In genomic region chr2:206257345-206257744, GRCh38 we compare ENCODE assay signal across 29 cellular contexts.
"Had no signal": no experiment of that assay in that cellular context is flagged by ENCODE, and none has a peak within 500 bp of the region (broad histone marks: within the 10 kb centered on the region; RNA-seq: fewer than 3 reads in every experiment).

No MANE protein-coding gene starts in this region.

- H3K9me3 ChIP-seq: adrenal gland, MG63, Peyer's patch, SJCRH30 had no signal

- H3K27me3 ChIP-seq: MG63, SJCRH30 had no signal

- ATAC-seq: activated CD8-positive, alpha-beta T cell treated with anti-CD3 and anti-CD28 coated beads, Interleukin-2, amount 10 ng/mL, durations not matched to agents 7 days and 5 days; SK-N-SH treated with all-trans-retinoic acid at 6 μM for 48 hours had no signal

- H3K4me1 ChIP-seq: adrenal gland, Peyer's patch, SJCRH30 had no signal

- DNase-seq: activated CD4-positive, alpha-beta T cell treated with anti-CD3 and anti-CD28 coated beads for 48 hours; activated CD4-positive, alpha-beta T cell treated with anti-CD3 and anti-CD28 coated beads, Interleukin-2, amount 50 U/mL, for 4 hours; activated CD4-positive, CD25-positive, alpha-beta regulatory T cell treated with anti-CD3 and anti-CD28 coated beads, Interleukin-2, amount 50 U/mL, for 72 hours; activated CD8-positive, alpha-beta memory T cell treated with anti-CD3 and anti-CD28 coated beads, Interleukin-2, amount 50 U/mL, for 48 hours; activated CD8-positive, alpha-beta T cell treated with anti-CD3 and anti-CD28 coated beads, Interleukin-2, amount 10 ng/mL, durations not matched to agents 7 days and 5 days; activated effector memory CD4-positive, alpha-beta T cell treated with Interleukin-2 at 50 U/mL for 16 hours; activated naive CD4-positive, alpha-beta T cell; activated naive CD8-positive, alpha-beta T cell treated with anti-CD3 and anti-CD28 coated beads, Interleukin-2, amount 10 ng/mL, durations not matched to agents 7 days and 5 days; activated T-cell treated with anti-CD3 and anti-CD28 coated beads, Interleukin-2, amount 50 U/mL, for 1 hour; adrenal gland; anterior cingulate cortex; MG63; MV-4-11; NCI-H1092 treated with DMSO at 0.1 percent for 48 hours; NCI-H1417 treated with DMSO at 0.1 percent for 48 hours; NCI-H1694; NCI-H2029 treated with DMSO at 0.1 percent for 48 hours; NCI-H345; NCI-H510A; NCI-H69; NK-92 treated with Interleukin-12 subunit alpha and Interleukin-12 subunit beta, amount 100 ng/mL, for 24 hours; Peyer's patch; Right ventricle myocardium superior; SJCRH30 had no signal

- H3K9me3 Mint-ChIP-seq: activated naive CD8-positive, alpha-beta T cell treated with anti-CD3 and anti-CD28 coated beads, Interleukin-2, amount 10 ng/mL, durations not matched to agents 7 days and 5 days; WTC11 had no signal

- H3K36me3 ChIP-seq: adrenal gland, MG63, Peyer's patch, SJCRH30 had no signal

- H3K4me3 Mint-ChIP-seq: activated CD8-positive, alpha-beta T cell treated with anti-CD3 and anti-CD28 coated beads, Interleukin-2, amount 10 ng/mL, durations not matched to agents 7 days and 5 days; activated naive CD8-positive, alpha-beta T cell treated with anti-CD3 and anti-CD28 coated beads, Interleukin-2, amount 10 ng/mL, durations not matched to agents 7 days and 5 days; activated T-helper 1 cell treated with anti-CD3 and anti-CD28 coated beads, Interleukin-12 subunit alpha, Interleukin-12 subunit beta, Interleukin-2, Interleukin-4 antibody, amounts not matched to agents 30 ng/mL and 10 ng/mL and 1 ng/mL, durations not matched to agents 14 hours and 24 hours and 36 hours; T-helper 1 cell treated with Interleukin-12 subunit alpha and Interleukin-12 subunit beta and Interleukin-4 antibody, amounts not matched to agents 30 μg/mL and 1 μg/mL, for 36 hours; WTC11 had no signal

- H3K27ac Mint-ChIP-seq: activated CD8-positive, alpha-beta T cell treated with anti-CD3 and anti-CD28 coated beads, Interleukin-2, amount 10 ng/mL, durations not matched to agents 7 days and 5 days; activated naive CD8-positive, alpha-beta T cell treated with anti-CD3 and anti-CD28 coated beads, Interleukin-2, amount 10 ng/mL, durations not matched to agents 7 days and 5 days; activated T-helper 1 cell treated with anti-CD3 and anti-CD28 coated beads, Interleukin-12 subunit alpha, Interleukin-12 subunit beta, Interleukin-2, Interleukin-4 antibody, amounts not matched to agents 30 ng/mL and 10 ng/mL and 1 ng/mL, durations not matched to agents 14 hours and 24 hours and 36 hours; T-helper 1 cell treated with Interleukin-12 subunit alpha and Interleukin-12 subunit beta and Interleukin-4 antibody, amounts not matched to agents 30 μg/mL and 1 μg/mL, for 36 hours; WTC11 had no signal

- H3K36me3 Mint-ChIP-seq: WTC11 had no signal

- H3K27ac ChIP-seq: adrenal gland, Peyer's patch, RWPE1, SJCRH30 had no signal

- H3K4me3 ChIP-seq: adrenal gland, MG63, Peyer's patch, SJCRH30 had no signal
